Comparison of ENCODE assay signal across 28 cellular contexts in the genomic region with DNA sequence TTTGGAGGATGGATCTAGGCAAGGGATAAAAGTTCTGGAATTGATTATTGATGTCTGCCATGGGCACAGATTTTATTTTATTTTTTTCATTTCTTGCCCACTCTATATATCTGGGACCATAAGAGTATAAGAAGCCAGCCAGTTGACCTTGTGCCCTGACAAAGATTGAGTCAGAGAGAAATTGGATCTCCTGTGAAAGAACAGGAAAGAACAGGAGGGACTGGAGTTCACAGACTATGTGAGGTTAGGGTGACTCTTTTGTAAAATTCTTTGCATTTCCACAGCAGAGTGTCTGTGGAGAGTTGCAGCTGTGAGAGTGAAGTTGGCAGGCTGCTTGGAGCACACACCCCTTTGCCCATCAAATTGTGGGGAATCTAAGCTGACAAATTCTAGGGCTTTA.
"Had no signal": no experiment of that assay in that cellular context is flagged by ENCODE, and none has a peak within 500 bp of the region (broad histone marks: within the 10 kb centered on the region; RNA-seq: fewer than 3 reads in every experiment).

No MANE protein-coding gene starts in this region.

- DNase-seq: cortex of kidney; effector memory CD8-positive, alpha-beta T cell; erythroblast; esophagus squamous epithelium; heart left ventricle; left cardiac atrium; left lung; mesenchymal stem cell; midbrain; naive thymus-derived CD4-positive, alpha-beta T cell; nucleus accumbens; right cardiac atrium; sigmoid colon; spleen; stimulated activated CD4-positive, alpha-beta T cell treated with anti-CD3 and anti-CD28 coated beads, Interleukin-4, amount 100 ng/mL, for 4 hours; stimulated activated naive CD8-positive, alpha-beta T cell treated with anti-CD3 and anti-CD28 coated beads, Interleukin-15, Interleukin-2, amounts not matched to agents 100 U/mL and 50 U/mL, for 24 hours; substantia nigra; testis; tibial artery had no signal

- H3K4me3 Mint-ChIP-seq: effector memory CD8-positive, alpha-beta T cell; naive thymus-derived CD4-positive, alpha-beta T cell; nephron; stimulated activated memory B cell treated with anti-CD40 and anti-IgM and Interleukin-4, amounts not matched to agents 10 μg/mL and 1 μg/mL and 100 μg/mL, for 72 hours; type B pancreatic cell had no signal

- H3K27ac Mint-ChIP-seq: effector memory CD8-positive, alpha-beta T cell; naive thymus-derived CD4-positive, alpha-beta T cell; stimulated activated memory B cell treated with anti-CD40 and anti-IgM and Interleukin-4, amounts not matched to agents 10 μg/mL and 1 μg/mL and 100 μg/mL, for 72 hours; type B pancreatic cell had no signal

- H3K9me3 Mint-ChIP-seq: effector memory CD8-positive, alpha-beta T cell; stimulated activated memory B cell treated with anti-CD40 and anti-IgM and Interleukin-4, amounts not matched to agents 10 μg/mL and 1 μg/mL and 100 μg/mL, for 72 hours had no signal

- FAIRE-seq: endometrium, islet of Langerhans had no signal

- H3K36me3 Mint-ChIP-seq: naive thymus-derived CD4-positive, alpha-beta T cell; stimulated activated memory B cell treated with anti-CD40 and anti-IgM and Interleukin-4, amounts not matched to agents 10 μg/mL and 1 μg/mL and 100 μg/mL, for 72 hours had no signal

- H3K4me1 Mint-ChIP-seq: naive thymus-derived CD4-positive, alpha-beta T cell; stimulated activated memory B cell treated with anti-CD40 and anti-IgM and Interleukin-4, amounts not matched to agents 10 μg/mL and 1 μg/mL and 100 μg/mL, for 72 hours had no signal

- H3K4me3 ChIP-seq: esophagus squamous epithelium, gastroesophageal sphincter, heart left ventricle, hepatocyte, left lung, prostate gland, sigmoid colon, skin epidermis, spleen, testis, tibial artery had no signal

- H3K27me3 Mint-ChIP-seq: effector memory CD8-positive, alpha-beta T cell; stimulated activated memory B cell treated with anti-CD40 and anti-IgM and Interleukin-4, amounts not matched to agents 10 μg/mL and 1 μg/mL and 100 μg/mL, for 72 hours; type B pancreatic cell had no signal
